26 cellular contexts compared by ENCODE assay signal in the genomic region with DNA sequence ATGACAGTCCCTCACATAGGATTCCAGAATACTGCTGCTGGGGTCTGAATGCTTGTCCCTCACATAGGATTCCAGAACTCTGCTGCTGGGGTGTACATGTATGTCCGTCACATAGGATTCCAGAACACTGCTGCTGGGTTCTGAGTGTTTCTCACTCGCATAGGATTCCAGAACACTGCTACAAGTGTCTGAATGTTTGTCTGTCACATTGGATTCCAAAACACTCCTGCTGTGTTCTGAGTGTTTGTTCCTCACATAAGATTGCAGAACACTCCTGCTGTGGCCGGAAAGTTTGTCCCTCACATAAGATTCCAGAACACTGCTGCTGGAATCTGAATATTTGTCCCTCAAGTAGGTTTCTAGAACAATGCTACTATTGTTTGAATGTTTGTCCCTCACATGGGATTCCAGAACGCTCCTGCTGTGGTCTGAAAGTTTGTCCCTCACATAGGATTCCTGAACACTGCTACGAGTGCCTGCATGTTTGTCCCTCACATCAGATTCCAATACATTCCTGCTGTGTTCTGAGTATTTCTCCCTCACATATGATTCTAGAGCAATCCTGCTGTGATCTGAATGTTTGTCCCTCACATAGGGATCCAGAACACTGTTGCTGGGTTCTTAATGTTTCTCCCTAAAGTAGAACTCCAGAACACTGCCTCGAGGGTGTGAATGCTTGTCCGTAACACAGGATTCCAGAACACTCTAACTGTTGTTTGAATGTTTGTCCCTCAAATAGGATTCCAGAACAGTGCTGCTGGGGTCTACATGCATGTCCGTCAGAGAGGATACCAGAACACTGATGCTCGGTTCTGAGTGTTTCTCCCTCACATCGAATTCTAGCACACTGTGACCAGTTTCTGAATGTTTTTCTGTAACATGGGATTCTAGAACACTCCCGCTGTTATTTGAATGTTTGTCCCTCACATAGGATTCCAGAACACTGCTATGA.
"Had no signal": no experiment of that assay in that cellular context is flagged by ENCODE, and none has a peak within 500 bp of the region (broad histone marks: within the 10 kb centered on the region; RNA-seq: fewer than 3 reads in every experiment).

No MANE protein-coding gene starts in this region.

- H3K4me1 ChIP-seq: ascending aorta, body of pancreas had no signal

- H3K36me3 ChIP-seq: ascending aorta had no signal

- DNase-seq: activated CD4-positive, alpha-beta T cell treated with anti-CD3 and anti-CD28 coated beads for 36 hours; activated CD4-positive, alpha-beta T cell treated with anti-CD3 and anti-CD28 coated beads, Interleukin-2, amount 50 U/mL, for 4 hours; activated CD8-positive, alpha-beta memory T cell treated with anti-CD3 and anti-CD28 coated beads, Interleukin-2, amount 50 U/mL, for 48 hours; activated CD8-positive, alpha-beta T cell treated with anti-CD3 and anti-CD28 coated beads, Interleukin-2, amount 10 ng/mL, durations not matched to agents 7 days and 5 days; activated effector memory CD4-positive, alpha-beta T cell treated with anti-CD3 and anti-CD28 coated beads, Interleukin-2, amount 50 U/mL, for 16 hours; activated naive CD4-positive, alpha-beta T cell treated with Interleukin-2 at 50 U/mL for 16 hours; activated naive CD8-positive, alpha-beta T cell treated with anti-CD3 and anti-CD28 coated beads, Interleukin-2, amount 50 U/mL, for 24 hours; activated T-cell treated with anti-CD3 and anti-CD28 coated beads, Interleukin-2, amount 50 U/mL, for 1 hour; amniotic stem cell; body of pancreas; IMR-90; KBM-7; NCI-H1048; NCI-H146; NCI-H187 treated with DMSO at 0.1 percent for 48 hours; NCI-H2081 treated with DMSO at 0.1 percent for 48 hours; NCI-H446; NCI-H524; T-cell; T-helper 2 cell; T1000 had no signal

- H3K4me3 Mint-ChIP-seq: activated CD4-positive, alpha-beta T cell treated with anti-CD3 and anti-CD28 coated beads for 36 hours; activated CD8-positive, alpha-beta T cell treated with anti-CD3 and anti-CD28 coated beads, Interleukin-2, amount 10 ng/mL, durations not matched to agents 7 days and 5 days; activated naive CD8-positive, alpha-beta T cell treated with anti-CD3 and anti-CD28 coated beads, Interleukin-2, amount 50 U/mL, for 24 hours; activated T-helper 1 cell treated with anti-CD3 and anti-CD28 coated beads, Interleukin-12 subunit alpha, Interleukin-12 subunit beta, Interleukin-2, Interleukin-4 antibody, amounts not matched to agents 30 ng/mL and 10 ng/mL and 1 ng/mL, durations not matched to agents 14 hours and 24 hours and 36 hours; T-cell had no signal

- H3K27ac ChIP-seq: ascending aorta, body of pancreas, SK-N-MC, VCaP had no signal

- H3K4me1 Mint-ChIP-seq: activated CD4-positive, alpha-beta T cell treated with anti-CD3 and anti-CD28 coated beads for 36 hours; activated naive CD8-positive, alpha-beta T cell treated with anti-CD3 and anti-CD28 coated beads, Interleukin-2, amount 50 U/mL, for 24 hours; T-cell had no signal

- H3K4me3 ChIP-seq: ascending aorta, body of pancreas, SK-N-MC had no signal

- H3K27me3 ChIP-seq: ascending aorta, body of pancreas had no signal

- H3K27ac Mint-ChIP-seq: activated CD4-positive, alpha-beta T cell treated with anti-CD3 and anti-CD28 coated beads for 36 hours; activated CD8-positive, alpha-beta T cell treated with anti-CD3 and anti-CD28 coated beads, Interleukin-2, amount 10 ng/mL, durations not matched to agents 7 days and 5 days; activated naive CD4-positive, alpha-beta T cell treated with anti-CD3 and anti-CD28 coated beads, Interleukin-2, amount 50 U/mL, for 72 hours; activated naive CD8-positive, alpha-beta T cell treated with anti-CD3 and anti-CD28 coated beads, Interleukin-2, amount 50 U/mL, for 24 hours; activated T-helper 1 cell treated with anti-CD3 and anti-CD28 coated beads, Interleukin-12 subunit alpha, Interleukin-12 subunit beta, Interleukin-2, Interleukin-4 antibody, amounts not matched to agents 30 ng/mL and 10 ng/mL and 1 ng/mL, durations not matched to agents 14 hours and 24 hours and 36 hours; T-cell had no signal

- ATAC-seq: activated CD4-positive, alpha-beta T cell treated with anti-CD3 and anti-CD28 coated beads for 36 hours; activated CD8-positive, alpha-beta T cell treated with anti-CD3 and anti-CD28 coated beads, Interleukin-2, amount 10 ng/mL, durations not matched to agents 7 days and 5 days; activated naive CD4-positive, alpha-beta T cell treated with anti-CD3 and anti-CD28 coated beads, Interleukin-2, amount 50 U/mL, for 72 hours; activated naive CD8-positive, alpha-beta T cell treated with anti-CD3 and anti-CD28 coated beads, Interleukin-2, amount 50 U/mL, for 24 hours; body of pancreas; T-cell had no signal

- H3K27me3 Mint-ChIP-seq: activated CD4-positive, alpha-beta T cell treated with anti-CD3 and anti-CD28 coated beads for 36 hours; activated naive CD8-positive, alpha-beta T cell treated with anti-CD3 and anti-CD28 coated beads, Interleukin-2, amount 50 U/mL, for 24 hours; T-cell had no signal
